1 cellular context compared by ENCODE assay signal in genomic region chr6:54929245-54929909, GRCh38.
TF ChIP-seq lines count a peak whose summit lies in the region.

No MANE protein-coding gene starts in this region.

TF ChIP-seq in HepG2, 621 proteins besides CTCF, POLR2A, EP300 and RAD21 (continued from another document and continues in another):
- peak; percentile 82; the same call in 1 of the 2 replicates for TF ChIP-seq EHMT2 (IDR thresholded peaks at IDR 0.05; ENCODE audit: borderline replicate concordance, low read depth, low read length)
- no peak for TF ChIP-seq HDAC1 (CRISPR knock-in tag; IDR thresholded peaks at IDR 0.05)
- TF ChIP-seq KLF11 (CRISPR knock-in tag; IDR thresholded peaks at IDR 0.05), result peak; percentile 23; the same call in 1 of the 2 replicates
- peak; percentile 62 for TF ChIP-seq HDAC2 (CRISPR knock-in tag; IDR thresholded peaks at IDR 0.05)
- peak; percentile 78; the same call in 1 of the 2 replicates for TF ChIP-seq MBD4 (IDR thresholded peaks at IDR 0.05; ENCODE audit: borderline replicate concordance, low read length)
- no peak for TF ChIP-seq ZNF510 (CRISPR knock-in tag; IDR thresholded peaks at IDR 0.05; ENCODE audit: low read depth)
- no peak for TF ChIP-seq ZNF737 (CRISPR knock-in tag; IDR thresholded peaks at IDR 0.05; ENCODE audit: borderline replicate concordance)
- TF ChIP-seq BHLHE40 (IDR thresholded peaks at IDR 0.05; ENCODE audit: low read length), result 0 out of 2 replicates have a peak, but pooled peaks have one; percentile 28
- peak in 1 of 2 experiments; percentile 7; a peak in 1 of 4 replicates for TF ChIP-seq MAFK (conservative IDR thresholded peaks at IDR 0.05 in 1 of 2, IDR thresholded peaks at IDR 0.05 in 1 of 2; ENCODE audit: low read length in 2 of 2)
- TF ChIP-seq ZNF317 (CRISPR knock-in tag; IDR thresholded peaks at IDR 0.05), result 0 out of 2 replicates have a peak, but pooled peaks have one; percentile 71
- no peak for TF ChIP-seq GABPA (IDR thresholded peaks at IDR 0.05; ENCODE audit: low read depth, low read length)
- no peak for TF ChIP-seq GABPA (CRISPR knock-in tag; IDR thresholded peaks at IDR 0.05; ENCODE audit: low read depth)
- peak; percentile 63 for TF ChIP-seq MED1 (CRISPR knock-in tag; IDR thresholded peaks at IDR 0.05)
- peak; percentile 60; the same call in 1 of the 2 replicates for TF ChIP-seq ZNF264 (CRISPR knock-in tag; IDR thresholded peaks at IDR 0.05)
- no peak for TF ChIP-seq ZNF780A (CRISPR knock-in tag; IDR thresholded peaks at IDR 0.05)
- peak; percentile 99 for TF ChIP-seq ASH2L (IDR thresholded peaks at IDR 0.05; ENCODE audit: insufficient read length, low read depth, low read length)
- no peak for TF ChIP-seq ZSCAN12 (CRISPR knock-in tag; IDR thresholded peaks at IDR 0.05)
- no peak for TF ChIP-seq TIGD3 (CRISPR knock-in tag; IDR thresholded peaks at IDR 0.05; ENCODE audit: borderline replicate concordance)
- TF ChIP-seq FOXA3 (CRISPR knock-in tag; IDR thresholded peaks at IDR 0.05), result peak; percentile 94
- no peak for TF ChIP-seq GZF1 (CRISPR knock-in tag; IDR thresholded peaks at IDR 0.05)
- TF ChIP-seq ZNF563 (CRISPR knock-in tag; IDR thresholded peaks at IDR 0.05), result no peak
- TF ChIP-seq ZNF589 (CRISPR knock-in tag; conservative IDR thresholded peaks at IDR 0.05), result no peak
- no peak for TF ChIP-seq GPBP1L1 (CRISPR knock-in tag; IDR thresholded peaks at IDR 0.05)
- peak; percentile 99 for TF ChIP-seq HOMEZ (CRISPR knock-in tag; IDR thresholded peaks at IDR 0.05; ENCODE audit: low read depth)
- peak; percentile 60; the same call in 1 of the 2 replicates for TF ChIP-seq ZNF12 (CRISPR knock-in tag; IDR thresholded peaks at IDR 0.05)
- TF ChIP-seq ZNF225 (CRISPR knock-in tag; IDR thresholded peaks at IDR 0.05), result no peak
- peak; percentile 22; the same call in 1 of the 2 replicates for TF ChIP-seq JUN (CRISPR knock-in tag; IDR thresholded peaks at IDR 0.05)
- TF ChIP-seq ZNF468 (CRISPR knock-in tag; IDR thresholded peaks at IDR 0.05), result no peak
- TF ChIP-seq THAP11 (CRISPR knock-in tag; IDR thresholded peaks at IDR 0.05), result peak; percentile 66; the same call in 1 of the 2 replicates
- TF ChIP-seq ZNF792 (CRISPR knock-in tag; IDR thresholded peaks at IDR 0.05), result peak; percentile 77; the same call in 1 of the 2 replicates
- 0 out of 2 replicates have a peak, but pooled peaks have one; percentile 58 for TF ChIP-seq ERF (CRISPR knock-in tag; IDR thresholded peaks at IDR 0.05)
- peak; percentile 55 for TF ChIP-seq CEBPG (CRISPR knock-in tag; IDR thresholded peaks at IDR 0.05)
- TF ChIP-seq, protein P1, sequence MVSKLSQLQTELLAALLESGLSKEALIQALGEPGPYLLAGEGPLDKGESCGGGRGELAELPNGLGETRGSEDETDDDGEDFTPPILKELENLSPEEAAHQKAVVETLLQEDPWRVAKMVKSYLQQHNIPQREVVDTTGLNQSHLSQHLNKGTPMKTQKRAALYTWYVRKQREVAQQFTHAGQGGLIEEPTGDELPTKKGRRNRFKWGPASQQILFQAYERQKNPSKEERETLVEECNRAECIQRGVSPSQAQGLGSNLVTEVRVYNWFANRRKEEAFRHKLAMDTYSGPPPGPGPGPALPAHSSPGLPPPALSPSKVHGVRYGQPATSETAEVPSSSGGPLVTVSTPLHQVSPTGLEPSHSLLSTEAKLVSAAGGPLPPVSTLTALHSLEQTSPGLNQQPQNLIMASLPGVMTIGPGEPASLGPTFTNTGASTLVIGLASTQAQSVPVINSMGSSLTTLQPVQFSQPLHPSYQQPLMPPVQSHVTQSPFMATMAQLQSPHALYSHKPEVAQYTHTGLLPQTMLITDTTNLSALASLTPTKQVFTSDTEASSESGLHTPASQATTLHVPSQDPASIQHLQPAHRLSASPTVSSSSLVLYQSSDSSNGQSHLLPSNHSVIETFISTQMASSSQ (IDR thresholded peaks at IDR 0.05; ENCODE audit: low read depth), result peak; percentile 37; the same call in 1 of the 2 replicates
- TF ChIP-seq, protein P1 (CRISPR knock-in tag; IDR thresholded peaks at IDR 0.05; ENCODE audit: borderline replicate concordance), result no peak; the same call in 1 of the 2 replicates
- TF ChIP-seq ZNF557 (CRISPR knock-in tag; IDR thresholded peaks at IDR 0.05), result peak; percentile 79; the same call in 1 of the 2 replicates
- TF ChIP-seq, protein P2, sequence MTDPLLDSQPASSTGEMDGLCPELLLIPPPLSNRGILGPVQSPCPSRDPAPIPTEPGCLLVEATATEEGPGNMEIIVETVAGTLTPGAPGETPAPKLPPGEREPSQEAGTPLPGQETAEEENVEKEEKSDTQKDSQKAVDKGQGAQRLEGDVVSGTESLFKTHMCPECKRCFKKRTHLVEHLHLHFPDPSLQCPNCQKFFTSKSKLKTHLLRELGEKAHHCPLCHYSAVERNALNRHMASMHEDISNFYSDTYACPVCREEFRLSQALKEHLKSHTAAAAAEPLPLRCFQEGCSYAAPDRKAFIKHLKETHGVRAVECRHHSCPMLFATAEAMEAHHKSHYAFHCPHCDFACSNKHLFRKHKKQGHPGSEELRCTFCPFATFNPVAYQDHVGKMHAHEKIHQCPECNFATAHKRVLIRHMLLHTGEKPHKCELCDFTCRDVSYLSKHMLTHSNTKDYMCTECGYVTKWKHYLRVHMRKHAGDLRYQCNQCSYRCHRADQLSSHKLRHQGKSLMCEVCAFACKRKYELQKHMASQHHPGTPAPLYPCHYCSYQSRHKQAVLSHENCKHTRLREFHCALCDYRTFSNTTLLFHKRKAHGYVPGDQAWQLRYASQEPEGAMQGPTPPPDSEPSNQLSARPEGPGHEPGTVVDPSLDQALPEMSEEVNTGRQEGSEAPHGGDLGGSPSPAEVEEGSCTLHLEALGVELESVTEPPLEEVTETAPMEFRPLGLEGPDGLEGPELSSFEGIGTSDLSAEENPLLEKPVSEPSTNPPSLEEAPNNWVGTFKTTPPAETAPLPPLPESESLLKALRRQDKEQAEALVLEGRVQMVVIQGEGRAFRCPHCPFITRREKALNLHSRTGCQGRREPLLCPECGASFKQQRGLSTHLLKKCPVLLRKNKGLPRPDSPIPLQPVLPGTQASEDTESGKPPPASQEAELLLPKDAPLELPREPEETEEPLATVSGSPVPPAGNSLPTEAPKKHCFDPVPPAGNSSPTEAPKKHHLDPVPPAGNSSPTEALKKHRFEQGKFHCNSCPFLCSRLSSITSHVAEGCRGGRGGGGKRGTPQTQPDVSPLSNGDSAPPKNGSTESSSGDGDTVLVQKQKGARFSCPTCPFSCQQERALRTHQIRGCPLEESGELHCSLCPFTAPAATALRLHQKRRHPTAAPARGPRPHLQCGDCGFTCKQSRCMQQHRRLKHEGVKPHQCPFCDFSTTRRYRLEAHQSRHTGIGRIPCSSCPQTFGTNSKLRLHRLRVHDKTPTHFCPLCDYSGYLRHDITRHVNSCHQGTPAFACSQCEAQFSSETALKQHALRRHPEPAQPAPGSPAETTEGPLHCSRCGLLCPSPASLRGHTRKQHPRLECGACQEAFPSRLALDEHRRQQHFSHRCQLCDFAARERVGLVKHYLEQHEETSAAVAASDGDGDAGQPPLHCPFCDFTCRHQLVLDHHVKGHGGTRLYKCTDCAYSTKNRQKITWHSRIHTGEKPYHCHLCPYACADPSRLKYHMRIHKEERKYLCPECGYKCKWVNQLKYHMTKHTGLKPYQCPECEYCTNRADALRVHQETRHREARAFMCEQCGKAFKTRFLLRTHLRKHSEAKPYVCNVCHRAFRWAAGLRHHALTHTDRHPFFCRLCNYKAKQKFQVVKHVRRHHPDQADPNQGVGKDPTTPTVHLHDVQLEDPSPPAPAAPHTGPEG (CRISPR knock-in tag; IDR thresholded peaks at IDR 0.05), result no peak
- TF ChIP-seq, protein P3, sequence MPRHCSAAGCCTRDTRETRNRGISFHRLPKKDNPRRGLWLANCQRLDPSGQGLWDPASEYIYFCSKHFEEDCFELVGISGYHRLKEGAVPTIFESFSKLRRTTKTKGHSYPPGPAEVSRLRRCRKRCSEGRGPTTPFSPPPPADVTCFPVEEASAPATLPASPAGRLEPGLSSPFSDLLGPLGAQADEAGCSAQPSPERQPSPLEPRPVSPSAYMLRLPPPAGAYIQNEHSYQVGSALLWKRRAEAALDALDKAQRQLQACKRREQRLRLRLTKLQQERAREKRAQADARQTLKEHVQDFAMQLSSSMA (CRISPR knock-in tag; IDR thresholded peaks at IDR 0.05), result no peak
- peak; percentile 94 for TF ChIP-seq ARID5B (CRISPR knock-in tag; IDR thresholded peaks at IDR 0.05)
- TF ChIP-seq NR2F1 (CRISPR knock-in tag; IDR thresholded peaks at IDR 0.05), result 0 out of 4 replicates have a peak, but pooled peaks of 1 of the 2 experiments have one; percentile 15
- TF ChIP-seq BCL6 (CRISPR knock-in tag; IDR thresholded peaks at IDR 0.05), result peak; percentile 69
- no peak for TF ChIP-seq ARID2 (CRISPR knock-in tag; IDR thresholded peaks at IDR 0.05; ENCODE audit: borderline replicate concordance)
- TF ChIP-seq REL (CRISPR knock-in tag; conservative IDR thresholded peaks at IDR 0.05), result no peak
- TF ChIP-seq TEAD3 (CRISPR knock-in tag; optimal IDR thresholded peaks at IDR 0.05; ENCODE audit: borderline replicate concordance), result peak; percentile 90
